ENCODE assay signal across 24 cellular contexts in the genomic region with DNA sequence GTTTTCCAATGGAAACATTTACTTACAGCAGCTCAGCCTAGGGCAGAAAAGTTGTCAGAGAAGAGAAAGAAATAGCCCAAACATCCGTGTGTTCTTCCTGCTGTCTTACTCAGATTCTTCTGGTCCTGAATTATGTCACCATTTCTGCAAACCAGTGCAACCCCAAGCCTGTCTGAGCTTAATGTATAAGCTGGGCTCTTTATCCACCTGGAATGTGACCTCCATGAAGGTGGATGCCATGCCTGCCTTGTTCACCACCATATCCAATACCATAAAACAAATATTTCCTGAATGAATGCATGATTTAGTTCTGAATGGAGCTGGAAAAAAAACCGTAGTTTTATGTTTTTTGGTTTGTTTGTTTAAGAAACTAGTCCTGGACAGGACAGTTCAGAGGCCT.
"Had no signal": no experiment of that assay in that cellular context is flagged by ENCODE, and none has a peak within 500 bp of the region (broad histone marks: within the 10 kb centered on the region; RNA-seq: fewer than 3 reads in every experiment).

No MANE protein-coding gene starts in this region.

- H3K27me3 ChIP-seq: gastrocnemius medialis, heart left ventricle, hepatocyte, sigmoid colon, testis, tibial artery, upper lobe of left lung had no signal

- H3K27ac ChIP-seq: gastrocnemius medialis, heart left ventricle, hepatocyte, prostate gland, sigmoid colon, spleen, testis, tibial artery, upper lobe of left lung had no signal

- H3K9me3 ChIP-seq: gastrocnemius medialis, heart left ventricle, prostate gland, sigmoid colon, spleen, testis, tibial artery, upper lobe of left lung had no signal

- H2AFZ ChIP-seq: hepatocyte had no signal

- FAIRE-seq: kidney, urothelium cell line had no signal

- H3K36me3 ChIP-seq: gastrocnemius medialis, heart left ventricle, prostate gland, sigmoid colon, spleen, tibial artery, upper lobe of left lung had no signal

- H3K4me1 ChIP-seq: heart left ventricle, prostate gland, sigmoid colon, spleen, testis, tibial artery, upper lobe of left lung had no signal

- H3K4me2 ChIP-seq: hepatocyte had no signal

- DNase-seq: cerebellar nuclear complex; cortex of kidney; effector memory CD8-positive, alpha-beta T cell; foreskin fibroblast; gastrocnemius medialis; heart left ventricle; kidney; mesendoderm; midbrain; naive thymus-derived CD8-positive, alpha-beta T cell; nephron progenitor cell; nucleus accumbens; right cardiac atrium; sigmoid colon; spleen; stimulated activated CD4-positive, alpha-beta T cell treated with anti-CD3 and anti-CD28 coated beads, Interleukin-4, amount 100 ng/mL, for 4 hours; stimulated activated naive CD8-positive, alpha-beta T cell treated with anti-CD3 and anti-CD28 coated beads, Interleukin-15, Interleukin-2, amounts not matched to agents 100 U/mL and 50 U/mL, for 24 hours; substantia nigra; testis; tibial artery had no signal

- H3K4me3 ChIP-seq: gastrocnemius medialis, heart left ventricle, hepatocyte, prostate gland, sigmoid colon, spleen, testis, tibial artery, upper lobe of left lung had no signal

- H3K79me2 ChIP-seq: hepatocyte had no signal
